In the genomic region with DNA sequence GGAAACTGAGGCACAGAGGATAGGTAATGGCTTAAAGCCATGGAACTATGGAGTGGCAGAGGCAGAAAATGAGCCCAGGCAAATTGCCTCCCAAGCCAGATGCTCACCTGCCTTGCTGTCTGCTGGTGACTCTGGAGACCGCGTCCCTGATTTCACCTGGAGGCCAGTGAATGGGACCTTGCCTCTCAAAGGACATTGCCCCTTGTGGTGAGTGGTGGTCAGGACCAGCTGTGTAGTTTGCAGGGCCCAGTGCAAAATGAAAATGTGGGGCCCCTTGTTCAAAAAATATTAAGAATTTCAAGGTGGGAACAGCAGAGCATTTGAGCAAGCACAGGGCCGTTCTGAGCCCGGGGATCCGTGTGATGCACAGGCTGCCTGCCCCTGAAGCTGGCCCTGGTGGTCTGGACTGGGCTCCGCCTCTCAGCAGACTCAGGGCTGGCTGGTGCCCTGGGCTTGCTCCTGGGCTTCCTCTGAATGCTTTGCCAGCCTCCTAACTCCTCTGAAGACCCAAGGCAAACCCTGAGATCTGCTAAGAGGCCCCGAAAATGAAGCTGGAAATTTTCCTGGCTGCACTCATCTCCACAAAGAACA, we compare ENCODE assay signal across 2 cellular contexts.
A peak's percentile ranks its signal among the peaks of the same experiment; 100 is the strongest.
TF ChIP-seq lines count a peak whose summit lies in the region.

No MANE protein-coding gene starts in this region.

TF ChIP-seq in HEK293T, 16 proteins besides CTCF, POLR2A, EP300 and RAD21 (continued from another document):
- TF ChIP-seq BHLHE40 (IDR thresholded peaks at IDR 0.05; ENCODE audit: borderline replicate concordance) (no peak), FOXK2 (IDR thresholded peaks at IDR 0.05) (no peak), L3MBTL2 (conservative IDR thresholded peaks at IDR 0.05) (no peak)

TF ChIP-seq in K562, 482 proteins besides CTCF, POLR2A, EP300 and RAD21 (continued from another document):
- TF ChIP-seq ARID3B (CRISPR knock-in tag; IDR thresholded peaks at IDR 0.05; ENCODE audit: borderline replicate concordance) (no peak), CHD7 (IDR thresholded peaks at IDR 0.05; ENCODE audit: low read depth, low read length) (no peak), CBX3 (IDR thresholded peaks at IDR 0.05; ENCODE audit: borderline replicate concordance in 1 of 2, low read length in 2 of 2) (no peak), ZFP36 (IDR thresholded peaks at IDR 0.05; ENCODE audit: low read depth, low read length, partially characterized antibody) (peak; percentile 55), MTA2 (IDR thresholded peaks at IDR 0.05; ENCODE audit: low read depth) (no peak)
- TF ChIP-seq, protein P1, sequence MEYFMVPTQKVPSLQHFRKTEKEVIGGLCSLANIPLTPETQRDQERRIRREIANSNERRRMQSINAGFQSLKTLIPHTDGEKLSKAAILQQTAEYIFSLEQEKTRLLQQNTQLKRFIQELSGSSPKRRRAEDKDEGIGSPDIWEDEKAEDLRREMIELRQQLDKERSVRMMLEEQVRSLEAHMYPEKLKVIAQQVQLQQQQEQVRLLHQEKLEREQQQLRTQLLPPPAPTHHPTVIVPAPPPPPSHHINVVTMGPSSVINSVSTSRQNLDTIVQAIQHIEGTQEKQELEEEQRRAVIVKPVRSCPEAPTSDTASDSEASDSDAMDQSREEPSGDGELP (CRISPR knock-in tag; IDR thresholded peaks at IDR 0.05; ENCODE audit: borderline replicate concordance): no peak
TF ChIP-seq in K562: peak in this region for 1.
